In genomic region chr1:23768733-23769132, GRCh38 we compare ENCODE assay signal across 1 cellular context.
TF ChIP-seq lines count a peak whose summit lies in the region.

No MANE protein-coding gene starts in this region.

TF ChIP-seq in HepG2, 621 proteins besides CTCF, POLR2A, EP300 and RAD21:
- TF ChIP-seq EEA1 (CRISPR knock-in tag; IDR thresholded peaks at IDR 0.05; ENCODE audit: borderline replicate concordance) (no peak), NFE2 (CRISPR knock-in tag; IDR thresholded peaks at IDR 0.05) (no peak)
- TF ChIP-seq, protein P1, sequence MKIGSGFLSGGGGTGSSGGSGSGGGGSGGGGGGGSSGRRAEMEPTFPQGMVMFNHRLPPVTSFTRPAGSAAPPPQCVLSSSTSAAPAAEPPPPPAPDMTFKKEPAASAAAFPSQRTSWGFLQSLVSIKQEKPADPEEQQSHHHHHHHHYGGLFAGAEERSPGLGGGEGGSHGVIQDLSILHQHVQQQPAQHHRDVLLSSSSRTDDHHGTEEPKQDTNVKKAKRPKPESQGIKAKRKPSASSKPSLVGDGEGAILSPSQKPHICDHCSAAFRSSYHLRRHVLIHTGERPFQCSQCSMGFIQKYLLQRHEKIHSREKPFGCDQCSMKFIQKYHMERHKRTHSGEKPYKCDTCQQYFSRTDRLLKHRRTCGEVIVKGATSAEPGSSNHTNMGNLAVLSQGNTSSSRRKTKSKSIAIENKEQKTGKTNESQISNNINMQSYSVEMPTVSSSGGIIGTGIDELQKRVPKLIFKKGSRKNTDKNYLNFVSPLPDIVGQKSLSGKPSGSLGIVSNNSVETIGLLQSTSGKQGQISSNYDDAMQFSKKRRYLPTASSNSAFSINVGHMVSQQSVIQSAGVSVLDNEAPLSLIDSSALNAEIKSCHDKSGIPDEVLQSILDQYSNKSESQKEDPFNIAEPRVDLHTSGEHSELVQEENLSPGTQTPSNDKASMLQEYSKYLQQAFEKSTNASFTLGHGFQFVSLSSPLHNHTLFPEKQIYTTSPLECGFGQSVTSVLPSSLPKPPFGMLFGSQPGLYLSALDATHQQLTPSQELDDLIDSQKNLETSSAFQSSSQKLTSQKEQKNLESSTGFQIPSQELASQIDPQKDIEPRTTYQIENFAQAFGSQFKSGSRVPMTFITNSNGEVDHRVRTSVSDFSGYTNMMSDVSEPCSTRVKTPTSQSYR (CRISPR knock-in tag; IDR thresholded peaks at IDR 0.05; ENCODE audit: borderline replicate concordance), result peak; percentile 24; the same call in 1 of the 2 replicates
